In the genomic region with DNA sequence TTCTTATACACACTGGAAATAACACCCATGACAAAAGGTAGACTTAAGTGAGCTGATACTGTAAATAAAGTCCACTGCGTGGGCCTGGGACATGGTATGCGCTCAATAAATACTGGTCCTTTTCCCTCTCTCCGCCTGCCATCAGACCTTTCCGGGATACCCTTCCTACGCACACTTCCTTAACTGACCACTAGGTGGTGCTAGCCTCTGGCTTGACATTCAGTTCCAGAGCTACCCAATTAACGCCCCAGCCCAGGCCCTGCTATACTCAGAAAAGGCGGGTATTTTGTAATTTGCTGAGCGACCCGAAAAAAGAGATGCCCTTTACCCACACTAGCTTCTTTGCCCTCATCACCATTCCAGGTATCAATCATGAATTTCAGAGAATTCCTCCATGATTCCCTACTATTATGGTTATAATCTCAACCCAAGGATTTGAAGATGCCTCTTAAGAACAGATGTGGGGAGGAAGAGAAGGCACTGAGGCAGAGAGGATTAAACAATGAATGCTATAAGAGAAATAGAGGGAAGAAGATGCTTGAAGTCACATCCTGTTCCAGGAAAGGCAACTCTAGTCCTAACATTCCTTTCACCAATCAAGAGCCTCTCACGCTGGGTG, we compare ENCODE assay signal across 8 cellular contexts. TPM values are rescaled to one million over a fixed set of nuclear protein-coding genes. Genes with fewer than 3 reads are reported as not detected.
DNase-seq lines count a peak whose midpoint lies in the region; ATAC-seq and TF ChIP-seq lines count a peak whose summit lies in the region.

No MANE protein-coding gene starts in this region.

- ATAC-seq in thoracic aorta (ENCODE audit: insufficient number of reproducible peaks, low FRiP score, low read depth) (no peak), HG03565 (IDR thresholded peaks at IDR 0.05; ENCODE audit: unreplicated experiment) (no peak)

- TF ChIP-seq CTCF in LNCAP (IDR thresholded peaks at IDR 0.05), result peak; percentile 89
- TF ChIP-seq CTCF in fibroblast of pulmonary artery (IDR thresholded peaks at IDR 0.05; ENCODE audit: low read length, missing control alignments), result peak; percentile 93
- TF ChIP-seq CTCF in thoracic aorta (IDR thresholded peaks at IDR 0.05), result peak; percentile 97

- H3K27me3 ChIP-seq in thoracic aorta (replicated peaks; ENCODE audit: insufficient read depth), result no peaks in the 10 kb centered on the region

- H3K4me3 ChIP-seq in fibroblast of pulmonary artery (replicated peaks; ENCODE audit: low read depth, low read length), result no peak overlapping the region
- no peak overlapping the region for H3K4me3 ChIP-seq in thoracic aorta

- H3K4me1 ChIP-seq in thoracic aorta (ENCODE audit: control insufficient read depth in 1 of 2, low read depth in 2 of 2), result peaks cover 7 to 12% of the 10 kb centered on the region in 2 donors

- H3K36me3 ChIP-seq in thoracic aorta, result no peaks in the 10 kb centered on the region

- H3K9me3 ChIP-seq in thoracic aorta, result no peaks in the 10 kb centered on the region

- no peak overlapping the region for H3K27ac ChIP-seq in thoracic aorta

- DNase-seq in ELR (ENCODE audit: low read depth) (peak; percentile 83), RKO (ENCODE audit: low spot score) (peak; percentile 82), activated T-helper 1 cell treated with Interleukin-2 at 50 U/mL for 16 hours (ENCODE audit: low read depth) (peak; percentile 52), fibroblast of pulmonary artery (ENCODE audit: low read depth) (peak; percentile 81), occipital lobe (lab: John Stamatoyannopoulos, UW) (peak; percentile 40), thoracic aorta (ENCODE audit: low spot score) (no peak)

RNA-seq across cellular contexts. Expression of a gene that starts 3.9 kb away (rescaled TPM):
- total RNA-seq in occipital lobe (65.4 TPM), thoracic aorta (100 to 1,000 TPM; 663 to 755 TPM)

RNA-seq across cellular contexts. Expression of a gene that starts 13.2 kb away (rescaled TPM):
- total RNA-seq in occipital lobe, result 4.7 TPM
- 100 to 1,000 TPM; 133 to 185 TPM for total RNA-seq in thoracic aorta

RNA-seq across cellular contexts. Expression of a gene that starts 23.1 kb away (rescaled TPM):
- total RNA-seq in occipital lobe, result not detected
- total RNA-seq in thoracic aorta, result not detected

RNA-seq across cellular contexts. Expression of a gene that starts 35.5 kb away (rescaled TPM):
- total RNA-seq in occipital lobe, result 33.2 TPM
- total RNA-seq in thoracic aorta, result 10 to 100 TPM; 30.5 to 39.3 TPM

RNA-seq across cellular contexts. Expression of a gene that starts 45.8 kb away (rescaled TPM):
- 7.6 TPM for total RNA-seq in occipital lobe
- total RNA-seq in thoracic aorta, result 1 to 10 TPM; 6.6 to 6.9 TPM

Comparison
In these comparisons a context has a peak if more than half of its experiments do, and no peak if none do; other contexts are left out.
1. RNA of a gene that starts 3.9 kb away (total RNA-seq): 663 to 755 TPM in thoracic aorta; 65.4 TPM in occipital lobe (single experiment); every median in the first group is over 10 times any median in the second.
2. RNA of a gene that starts 13.2 kb away (total RNA-seq): 133 to 185 TPM in thoracic aorta; 4.7 TPM in occipital lobe (single experiment); every median in the first group is over 10 times any median in the second.
3. Peak in every context shown above with its lines, with median percentiles within 50 percentile points of each other: CTCF ChIP-seq.